ENCODE assay signal across 14 cellular contexts in the genomic region with DNA sequence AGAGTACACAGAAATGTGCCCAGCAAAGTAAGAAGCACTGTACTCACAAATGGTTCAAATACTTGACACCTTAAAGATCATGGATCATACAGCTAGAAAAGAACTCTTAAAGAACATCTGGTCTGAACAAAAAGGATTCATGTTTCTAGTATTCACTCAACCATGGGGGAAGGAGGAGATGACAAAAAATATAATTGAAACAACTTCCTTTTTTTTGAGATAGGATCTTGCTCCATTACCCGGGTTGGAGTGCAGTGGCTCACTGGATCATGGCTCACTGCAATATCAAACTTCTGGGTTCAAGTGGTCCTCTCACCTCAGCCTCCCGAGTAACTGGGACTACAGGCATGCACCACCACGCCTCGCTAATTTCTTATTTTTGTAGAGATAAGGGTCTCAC. TPM values are rescaled to one million over a fixed set of nuclear protein-coding genes. Genes with fewer than 3 reads are reported as not detected.
A peak's percentile ranks its signal among the peaks of the same experiment; 100 is the strongest.
DNase-seq lines count a peak whose midpoint lies in the region; ATAC-seq, FAIRE-seq and TF ChIP-seq lines count a peak whose summit lies in the region.
"Had no signal": no experiment of that assay in that cellular context is flagged by ENCODE, and none has a peak within 500 bp of the region (broad histone marks: within the 10 kb centered on the region; RNA-seq: fewer than 3 reads in every experiment).

No MANE protein-coding gene starts in this region.

- peaks cover 100% of the 10 kb centered on the region for H3K79me2 ChIP-seq in K562 (ENCODE audit: control insufficient read depth, insufficient read depth, low read length)

- no peaks in the 10 kb centered on the region for H3K27me3 Mint-ChIP-seq in activated T-cell treated with anti-CD3 and anti-CD28 coated beads, Interleukin-2, amount 50 U/mL, for 4 hours (ENCODE audit: low read depth)
- no peaks in the 10 kb centered on the region for H3K27me3 Mint-ChIP-seq in stimulated activated memory B cell treated with anti-CD40 and anti-IgM and Interleukin-4, amounts not matched to agents 10 μg/mL and 1 μg/mL and 100 μg/mL, for 72 hours

- no peaks in the 10 kb centered on the region for H3K27me3 ChIP-seq in K562 (ENCODE audit: control insufficient read depth in 2 of 2, insufficient read depth in 2 of 2, low read length in 2 of 2)
- H3K27me3 ChIP-seq: ovary had no signal

- no peak overlapping the region for H2AFZ ChIP-seq in K562 (ENCODE audit: low read depth, low read length)

- 0 out of 2 replicates have a peak overlapping the region, but pooled peaks have one; percentile 4 for H3K4me2 ChIP-seq in K562 (ENCODE audit: insufficient read depth, low read length)

- peaks cover 48% of the 10 kb centered on the region for H3K36me3 Mint-ChIP-seq in activated T-cell treated with anti-CD3 and anti-CD28 coated beads, Interleukin-2, amount 50 U/mL, for 4 hours (ENCODE audit: insufficient read depth)
- H3K36me3 Mint-ChIP-seq in stimulated activated memory B cell treated with anti-CD40 and anti-IgM and Interleukin-4, amounts not matched to agents 10 μg/mL and 1 μg/mL and 100 μg/mL, for 72 hours = peaks cover 41% of the 10 kb centered on the region

- peaks cover 91% of the 10 kb centered on the region for H3K36me3 ChIP-seq in K562 (ENCODE audit: control insufficient read depth, insufficient read depth, low read length)
- H3K36me3 ChIP-seq: ovary had no signal

- H3K4me3 ChIP-seq in NB4 (ENCODE audit: low read depth, low read length) (peak overlapping the region; percentile 23), K562 (no peak overlapping the region)
- H3K4me3 ChIP-seq: ovary, SK-N-MC had no signal

- no peak for TF ChIP-seq EP300 in K562 (IDR thresholded peaks at IDR 0.05; ENCODE audit: low read length)

- peaks cover 79% of the 10 kb centered on the region for H3K4me1 Mint-ChIP-seq in activated T-cell treated with anti-CD3 and anti-CD28 coated beads, Interleukin-2, amount 50 U/mL, for 4 hours (ENCODE audit: low read depth)
- peaks cover 77% of the 10 kb centered on the region for H3K4me1 Mint-ChIP-seq in stimulated activated memory B cell treated with anti-CD40 and anti-IgM and Interleukin-4, amounts not matched to agents 10 μg/mL and 1 μg/mL and 100 μg/mL, for 72 hours

- H3K4me1 ChIP-seq in K562 (replicated peaks in 1 of 2; ENCODE audit: control insufficient read depth in 2 of 2, insufficient read depth in 2 of 2, low read length in 2 of 2) = peaks cover 3 to 16% of the 10 kb centered on the region in 2 experiments; a peak in 4 of 5 replicates

- H3K9me1 ChIP-seq in K562 (ENCODE audit: control insufficient read depth, insufficient read depth, low read length) = no peaks in the 10 kb centered on the region

- TF ChIP-seq CTCF in NB4 (IDR thresholded peaks at IDR 0.05; ENCODE audit: low read depth, low read length) (no peak), K562 (IDR thresholded peaks at IDR 0.05 in 2 of 3, conservative IDR thresholded peaks at IDR 0.05 in 1 of 3; ENCODE audit: insufficient read depth in 2 of 3, low read depth in 1 of 3, low read length in 3 of 3) (no peak)

- H3K9me3 Mint-ChIP-seq in activated T-cell treated with anti-CD3 and anti-CD28 coated beads, Interleukin-2, amount 50 U/mL, for 4 hours = no peaks in the 10 kb centered on the region
- H3K9me3 Mint-ChIP-seq in stimulated activated memory B cell treated with anti-CD40 and anti-IgM and Interleukin-4, amounts not matched to agents 10 μg/mL and 1 μg/mL and 100 μg/mL, for 72 hours = no peaks in the 10 kb centered on the region
- H3K9me3 Mint-ChIP-seq: activated naive CD4-positive, alpha-beta T cell treated with anti-CD3 and anti-CD28 coated beads for 36 hours had no signal

- H3K27ac ChIP-seq in K562 (ENCODE audit: extremely low read depth, low read depth, low read length) = no peak overlapping the region
- H3K27ac ChIP-seq: ovary, SK-N-MC had no signal

- no TSS peak for BruUV-seq in K562 (replicated peaks; lab: Mats Ljungman, UMichigan)

- no peak for TF ChIP-seq RAD21 in K562 (CRISPR knock-in tag; conservative IDR thresholded peaks at IDR 0.05 in 1 of 2, IDR thresholded peaks at IDR 0.05 in 1 of 2)

- POLR2A ChIA-PET in K562 (lab: Yijun Ruan, JAX) = interaction anchor here (1.0 to 1.3 kb wide), 4 partner anchors 9 to 14 kb away, joined by 3 to 4 read pairs (median 3); no protein-coding TSS in a partner anchor

- in situ Hi-C loops in K562 (cut with MboI) = no loop called here

- CTCF ChIA-PET in K562 (lab: Yijun Ruan, JAX; ENCODE audit: low intra/inter-chr PET ratio) = no interaction called here

- peaks cover 78% of the 10 kb centered on the region for H4K20me1 ChIP-seq in K562 (replicated peaks; ENCODE audit: control insufficient read depth, insufficient read depth, low read length)

- 37% methylated on average over 4 of the region's 4 CpGs for WGBS in K562 (ENCODE audit: insufficient coverage, low coverage, missing lambda C conversion rate)

- DNase-seq in activated T-cell treated with anti-CD3 and anti-CD28 coated beads, Interleukin-2, amount 50 U/mL, for 4 hours = no peak
- DNase-seq in activated T-cell treated with anti-CD3 and anti-CD28 coated beads, Interleukin-2, amount 50 U/mL, for 1 hour = no peak
- DNase-seq in NB4 (ENCODE audit: low read depth) (peak; percentile 65), K562 (ENCODE audit: extremely low read depth in 1 of 4, low spot score in 3 of 4) (no peak), DMS53 (lab: John Stamatoyannopoulos, UW) (no peak), hepatic stellate cell (ENCODE audit: low spot score) (no peak)
- DNase-seq: activated CD4-positive, CD25-positive, alpha-beta regulatory T cell treated with anti-CD3 and anti-CD28 coated beads, Interleukin-2, amount 50 U/mL, for 72 hours; activated naive CD4-positive, alpha-beta T cell treated with anti-CD3 and anti-CD28 coated beads for 36 hours; NCI-H2081; ovary had no signal

- H3K4me3 Mint-ChIP-seq in activated T-cell treated with anti-CD3 and anti-CD28 coated beads, Interleukin-2, amount 50 U/mL, for 4 hours = peak overlapping the region; percentile 33
- H3K4me3 Mint-ChIP-seq in stimulated activated memory B cell treated with anti-CD40 and anti-IgM and Interleukin-4, amounts not matched to agents 10 μg/mL and 1 μg/mL and 100 μg/mL, for 72 hours = no peak overlapping the region
- H3K4me3 Mint-ChIP-seq: activated naive CD4-positive, alpha-beta T cell treated with anti-CD3 and anti-CD28 coated beads for 36 hours had no signal

- ATAC-seq in activated T-cell treated with anti-CD3 and anti-CD28 coated beads, Interleukin-2, amount 50 U/mL, for 4 hours = no peak
- ATAC-seq in K562 = no peak; the same call in 2 of the 3 replicates
- no peak for ATAC-seq in stimulated activated memory B cell treated with anti-CD40 and anti-IgM and Interleukin-4, amounts not matched to agents 10 μg/mL and 1 μg/mL and 100 μg/mL, for 72 hours
- no peak for ATAC-seq in GM21825 (IDR thresholded peaks at IDR 0.05; ENCODE audit: unreplicated experiment)

- intact Hi-C loops in K562 (cut with micrococcal nuclease) = no loop called here

- no peaks in the 10 kb centered on the region for H3K9me3 ChIP-seq in K562 (replicated peaks; ENCODE audit: control insufficient read depth, insufficient read depth, low read depth, low read length)
- H3K9me3 ChIP-seq: ovary had no signal

- H3K27ac Mint-ChIP-seq in stimulated activated memory B cell treated with anti-CD40 and anti-IgM and Interleukin-4, amounts not matched to agents 10 μg/mL and 1 μg/mL and 100 μg/mL, for 72 hours = peak overlapping the region; percentile 53
- H3K27ac Mint-ChIP-seq: activated naive CD4-positive, alpha-beta T cell treated with anti-CD3 and anti-CD28 coated beads for 36 hours had no signal

- TF ChIP-seq POLR2A in NB4 (IDR thresholded peaks at IDR 0.05; ENCODE audit: extremely low read depth, insufficient read length) (no peak), K562 (conservative IDR thresholded peaks at IDR 0.05) (no peak)

- FAIRE-seq in K562 (lab: Jason Lieb, UNC) = no peak
- FAIRE-seq: G401.6 had no signal

- no peak overlapping the region for H3K9ac ChIP-seq in K562 (ENCODE audit: insufficient read depth in 1 of 2, low read depth in 2 of 2, low read length in 2 of 2)

TF ChIP-seq in K562, 482 proteins besides CTCF, POLR2A, EP300 and RAD21:
- TF ChIP-seq SMARCA5 (IDR thresholded peaks at IDR 0.05) (no peak), SRSF9 (IDR thresholded peaks at IDR 0.05; ENCODE audit: borderline replicate concordance, low read depth, low read length) (no peak)
- TF ChIP-seq, protein P1, sequence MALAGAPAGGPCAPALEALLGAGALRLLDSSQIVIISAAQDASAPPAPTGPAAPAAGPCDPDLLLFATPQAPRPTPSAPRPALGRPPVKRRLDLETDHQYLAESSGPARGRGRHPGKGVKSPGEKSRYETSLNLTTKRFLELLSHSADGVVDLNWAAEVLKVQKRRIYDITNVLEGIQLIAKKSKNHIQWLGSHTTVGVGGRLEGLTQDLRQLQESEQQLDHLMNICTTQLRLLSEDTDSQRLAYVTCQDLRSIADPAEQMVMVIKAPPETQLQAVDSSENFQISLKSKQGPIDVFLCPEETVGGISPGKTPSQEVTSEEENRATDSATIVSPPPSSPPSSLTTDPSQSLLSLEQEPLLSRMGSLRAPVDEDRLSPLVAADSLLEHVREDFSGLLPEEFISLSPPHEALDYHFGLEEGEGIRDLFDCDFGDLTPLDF (CRISPR knock-in tag; IDR thresholded peaks at IDR 0.05) = no peak

RNA-seq across cellular contexts. Expression of gene DHX15, which starts 6.0 kb away (rescaled TPM):
- total RNA-seq in activated T-cell treated with anti-CD3 and anti-CD28 coated beads, Interleukin-2, amount 50 U/mL, for 4 hours = 100 to 1,000 TPM; 235 to 268 (median 261) TPM
- total RNA-seq in K562 (2011; cell fraction: chromatin; rRNA removed; ENCODE audit: low replicate concordance) = 149 and 483 TPM in 2 replicates
- total RNA-seq in K562 (2011; cell fraction: nucleolus; rRNA removed) = 76.7 and 115 TPM in 2 replicates
- total RNA-seq in K562 (2011; cell fraction: nucleoplasm; rRNA removed) = 182 and 282 TPM in 2 replicates
- total RNA-seq in K562 (2014; rRNA removed) = 165 and 237 TPM in 2 replicates
- total RNA-seq in K562 (2014; rRNA removed; fragmentation: Illumina TruSeq; extraction: Trizol) = 287 and 313 TPM in 2 replicates
- 232 and 259 TPM in 2 replicates for total RNA-seq in K562 (2015; rRNA removed; fragmentation: Illumina TruSeq; extraction: Trizol)
- 179 and 189 TPM in 2 replicates for total RNA-seq in K562 (2021)
- polyA plus RNA-seq in K562 (2011; rRNA removed) = 225 and 281 TPM in 2 replicates
- 64.0 and 122 TPM in 2 replicates for polyA plus RNA-seq in K562 (2011; cell fraction: cytosol; rRNA removed)
- 258 and 370 TPM in 2 replicates for polyA plus RNA-seq in K562 (2011; cell fraction: nucleus; rRNA removed)
- polyA plus RNA-seq in K562 (2012) = 97.1 and 136 TPM in 2 replicates
- 200 and 208 TPM in 2 replicates for polyA plus RNA-seq in K562 (2014; fragmentation: Illumina TruSeq; extraction: Trizol)
- 100 to 1,000 TPM; 177 to 240 TPM for polyA plus RNA-seq in K562 (2014; fragmentation: Nextera tagmentation; extraction: Ambion mirVana)
- 176 and 208 TPM in 2 replicates for polyA plus RNA-seq in K562 (2014; rRNA removed)
- 408 and 460 TPM in 2 replicates for polyA minus RNA-seq in K562 (2011; rRNA and poly(A)+ RNA removed)
- 78.3 and 119 TPM in 2 replicates for polyA minus RNA-seq in K562 (2011; cell fraction: cytosol; rRNA and poly(A)+ RNA removed)
- 251 and 412 TPM in 2 replicates for polyA minus RNA-seq in K562 (2011; cell fraction: nucleus; rRNA and poly(A)+ RNA removed)
